ENCODE assay signal across 24 cellular contexts in the genomic region with DNA sequence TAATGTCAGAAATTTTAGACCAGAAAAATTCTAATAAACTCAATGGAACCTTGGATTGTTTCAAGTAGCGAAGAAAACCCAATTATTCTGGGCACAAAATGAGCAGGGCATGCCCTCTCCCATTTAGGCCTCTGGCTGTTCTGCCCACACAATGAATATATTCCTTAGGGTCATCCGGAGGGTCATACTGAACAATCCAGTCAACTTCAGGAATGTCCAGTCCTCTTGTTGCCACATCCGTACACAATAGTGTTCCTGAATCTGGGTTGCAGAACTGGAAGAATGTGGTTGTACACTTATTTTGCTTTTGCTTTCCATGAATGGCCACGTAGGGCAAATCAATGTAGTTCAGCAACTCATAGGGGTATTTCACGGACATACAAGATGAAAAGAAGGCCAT.
"Had no signal": no experiment of that assay in that cellular context is flagged by ENCODE, and none has a peak within 500 bp of the region (broad histone marks: within the 10 kb centered on the region; RNA-seq: fewer than 3 reads in every experiment).

No MANE protein-coding gene starts in this region.

- H3K36me3 ChIP-seq: cardiac muscle cell, colonic mucosa, heart right ventricle, ovary, right atrium auricular region had no signal

- H3K9me3 Mint-ChIP-seq: activated CD4-positive, alpha-beta memory T cell treated with anti-CD3 and anti-CD28 coated beads for 36 hours; activated naive CD4-positive, alpha-beta T cell treated with anti-CD3 and anti-CD28 coated beads, Interleukin-2, amount 50 U/mL, for 24 hours had no signal

- H3K27ac ChIP-seq: cardiac muscle cell, colonic mucosa, dorsolateral prefrontal cortex, heart right ventricle, ovary, right atrium auricular region, testis had no signal

- H3K4me1 ChIP-seq: colonic mucosa had no signal

- H3K27me3 ChIP-seq: cardiac muscle cell, colonic mucosa, dorsolateral prefrontal cortex, heart right ventricle, ovary, right atrium auricular region, testis had no signal

- H3K27ac Mint-ChIP-seq: activated CD4-positive, alpha-beta memory T cell treated with anti-CD3 and anti-CD28 coated beads for 36 hours; activated CD4-positive, alpha-beta T cell treated with anti-CD3 and anti-CD28 coated beads, Interleukin-2, amount 10 ng/mL, durations not matched to agents 24 days and 14 days; activated naive CD4-positive, alpha-beta T cell treated with anti-CD3 and anti-CD28 coated beads, Interleukin-2, amount 50 U/mL, for 24 hours; activated naive CD8-positive, alpha-beta T cell treated with anti-CD3 and anti-CD28 coated beads, Interleukin-2, amount 50 U/mL, for 24 hours; activated T-helper 2 cell treated with anti-CD3 and anti-CD28 coated beads, Interferon-gamma antibody, Interleukin-2, Interleukin-4, amounts not matched to agents 10 μg/mL and 5 μg/mL and 100 μg/mL, durations not matched to agents 14 hours and 24 hours and 36 hours; nephron; progenitor cell of endocrine pancreas had no signal

- DNase-seq: activated CD4-positive, alpha-beta memory T cell treated with anti-CD3 and anti-CD28 coated beads for 36 hours; activated CD4-positive, alpha-beta T cell treated with anti-CD3 and anti-CD28 coated beads, Interleukin-2, amount 10 ng/mL, durations not matched to agents 24 days and 14 days; activated CD4-positive, CD25-positive, alpha-beta regulatory T cell treated with anti-CD3 and anti-CD28 coated beads, Interleukin-2, amount 50 U/mL, for 72 hours; activated naive CD8-positive, alpha-beta T cell treated with anti-CD3 and anti-CD28 coated beads, Interleukin-2, amount 50 U/mL, for 24 hours; activated T-cell treated with anti-CD3 and anti-CD28 coated beads, Interleukin-2, amount 50 U/mL, for 4 hours; cerebellar nuclear complex; colonic mucosa; dorsolateral prefrontal cortex; effector memory CD4-positive, alpha-beta T cell; erythroblast; heart right ventricle; mucosa of descending colon; ovary; stimulated activated CD4-positive, alpha-beta T cell treated with anti-CD3 and anti-CD28 coated beads, Interleukin-4, amount 100 ng/mL, for 1 hour; stimulated activated naive CD8-positive, alpha-beta T cell treated with anti-CD3 and anti-CD28 coated beads, Interleukin-15, Interleukin-2, amounts not matched to agents 100 U/mL and 50 U/mL, for 24 hours; T-helper 2 cell; testis had no signal

- H3K4me3 Mint-ChIP-seq: activated CD4-positive, alpha-beta memory T cell treated with anti-CD3 and anti-CD28 coated beads for 36 hours; activated CD4-positive, alpha-beta T cell treated with anti-CD3 and anti-CD28 coated beads, Interleukin-2, amount 10 ng/mL, durations not matched to agents 24 days and 14 days; activated naive CD4-positive, alpha-beta T cell treated with anti-CD3 and anti-CD28 coated beads, Interleukin-2, amount 50 U/mL, for 24 hours; activated naive CD8-positive, alpha-beta T cell treated with anti-CD3 and anti-CD28 coated beads, Interleukin-2, amount 50 U/mL, for 24 hours; activated T-cell treated with anti-CD3 and anti-CD28 coated beads, Interleukin-2, amount 50 U/mL, for 4 hours; nephron had no signal

- H3K4me3 ChIP-seq: cardiac muscle cell, colonic mucosa, dorsolateral prefrontal cortex, heart right ventricle, lung, mucosa of descending colon, ovary, right atrium auricular region, testis had no signal

- H3K4me1 Mint-ChIP-seq: activated CD4-positive, alpha-beta T cell treated with anti-CD3 and anti-CD28 coated beads, Interleukin-2, amount 10 ng/mL, durations not matched to agents 24 days and 14 days; activated naive CD4-positive, alpha-beta T cell treated with anti-CD3 and anti-CD28 coated beads, Interleukin-2, amount 50 U/mL, for 24 hours had no signal

- ATAC-seq: activated naive CD8-positive, alpha-beta T cell treated with anti-CD3 and anti-CD28 coated beads, Interleukin-2, amount 50 U/mL, for 24 hours; activated T-cell treated with anti-CD3 and anti-CD28 coated beads, Interleukin-2, amount 50 U/mL, for 4 hours; heart right ventricle; mucosa of descending colon; stimulated activated naive CD8-positive, alpha-beta T cell treated with anti-CD3 and anti-CD28 coated beads, Interleukin-15, Interleukin-2, amounts not matched to agents 100 U/mL and 50 U/mL, for 24 hours had no signal

- H3K9me3 ChIP-seq: colonic mucosa, mucosa of descending colon, ovary, right atrium auricular region, testis had no signal

- H3K36me3 Mint-ChIP-seq: activated CD4-positive, alpha-beta memory T cell treated with anti-CD3 and anti-CD28 coated beads for 36 hours; activated naive CD4-positive, alpha-beta T cell treated with anti-CD3 and anti-CD28 coated beads, Interleukin-2, amount 50 U/mL, for 24 hours had no signal
